9 cellular contexts compared by ENCODE assay signal in the genomic region with DNA sequence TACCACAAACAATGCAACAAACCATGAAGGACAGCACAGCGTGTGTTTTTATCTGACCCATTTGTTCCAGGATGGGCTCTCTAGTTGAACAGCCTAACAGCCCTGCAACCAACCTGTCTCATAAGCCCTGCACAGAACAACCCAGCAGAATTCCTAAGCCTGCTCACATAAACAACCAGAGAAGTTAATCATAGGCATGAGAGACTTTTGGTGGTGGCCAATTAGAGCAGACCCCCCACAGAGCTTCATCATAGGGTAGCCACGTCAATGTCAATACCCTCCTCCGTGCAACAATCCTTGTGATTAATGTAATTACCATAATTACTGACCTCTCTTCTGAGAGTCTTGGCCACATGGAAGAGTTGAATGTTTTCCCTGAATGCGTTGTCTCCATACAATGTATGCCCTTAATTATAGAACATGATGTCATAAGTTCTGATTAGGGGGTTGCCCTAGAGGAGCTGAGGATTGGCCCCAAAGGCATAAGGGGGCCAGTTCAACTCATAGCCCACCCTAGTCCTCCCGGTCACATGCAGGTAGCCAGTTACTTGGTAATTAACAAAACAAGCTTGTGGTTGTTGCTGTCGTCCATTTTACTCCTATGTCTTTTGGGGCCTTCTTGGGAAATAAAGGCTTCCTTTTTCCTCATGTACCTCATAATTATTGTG.
DNase-seq lines count a peak whose midpoint lies in the region; ATAC-seq, FAIRE-seq and TF ChIP-seq lines count a peak whose summit lies in the region.
"Had no signal": no experiment of that assay in that cellular context is flagged by ENCODE, and none has a peak within 500 bp of the region (broad histone marks: within the 10 kb centered on the region; RNA-seq: fewer than 3 reads in every experiment).

No MANE protein-coding gene starts in this region.

- in situ Hi-C loops in gastrocnemius medialis (cut with MboI; ENCODE audit: low sequenced_read_pairs in 4 of 4), result loop anchor here (5.0 to 25.0 kb wide), 6 partner anchors 156 to 311 kb away; a partner anchor contains a TSS

- CTCF ChIA-PET in PC-9 (lab: Charles Lee), result interaction anchor here (0.6 kb wide), 1 partner anchor 62 kb away, joined by 4 read pairs; no protein-coding TSS in a partner anchor

- no peaks in the 10 kb centered on the region for H3K27me3 ChIP-seq in OCI-LY3 (ENCODE audit: low read depth, low read length)
- no peaks in the 10 kb centered on the region for H3K27me3 ChIP-seq in heart right ventricle
- H3K27me3 ChIP-seq in gastrocnemius medialis, result no peaks in the 10 kb centered on the region
- no peaks in the 10 kb centered on the region for H3K27me3 ChIP-seq in PC-9 (ENCODE audit: insufficient read depth, low read depth)

- H3K4me2 ChIP-seq in OCI-LY3 (ENCODE audit: low read length), result peak overlapping the region; percentile 23
- H3K4me2 ChIP-seq in PC-9, result no peak overlapping the region

- ATAC-seq in GM21515 (IDR thresholded peaks at IDR 0.05; ENCODE audit: unreplicated experiment), result peak; percentile 9
- peak in 6 of 8 donors; percentile 12 to 29 (median 22) for ATAC-seq in heart right ventricle
- no peak for ATAC-seq in gastrocnemius medialis

- DNase-seq in heart right ventricle (no peak), gastrocnemius medialis (no peak), NCI-H226 (no peak), HTR-8/SVneo (ENCODE audit: insufficient read length, low spot score) (no peak), PC-9 (no peak), lower leg skin (ENCODE audit: low spot score in 2 of 2) (no peak)

- peaks cover 12% of the 10 kb centered on the region for H3K4me1 ChIP-seq in OCI-LY3 (ENCODE audit: low read length)
- H3K4me1 ChIP-seq in heart right ventricle, result peaks cover 19 to 69% (median 53%) of the 10 kb centered on the region in 9 donors
- H3K4me1 ChIP-seq in gastrocnemius medialis, result peaks cover 59 to 69% of the 10 kb centered on the region in 2 donors
- H3K4me1 ChIP-seq in PC-9 (replicated peaks; ENCODE audit: insufficient read depth), result no peaks in the 10 kb centered on the region
- H3K4me1 ChIP-seq: Caco-2 had no signal

- H3K4me3 ChIP-seq in OCI-LY3 (ENCODE audit: low read length) (no peak overlapping the region), heart right ventricle (no peak overlapping the region), gastrocnemius medialis (peak overlapping the region in 3 of 4 donors; percentile 1 to 37 (median 15)), PC-9 (no peak overlapping the region), lower leg skin (ENCODE audit: low read depth, poor library complexity, severe bottlenecking) (no peak overlapping the region)

- 40 to 45% methylated on average over 6 of the region's 6 CpGs for WGBS in heart right ventricle, 2 donors
- 60 to 64% methylated on average over 6 of the region's 6 CpGs for WGBS in lower leg skin, 2 donors

- BruUV-seq in PC-9 (replicated peaks; lab: Mats Ljungman, UMichigan), result no TSS peak

- POLR2A ChIA-PET in PC-9 (lab: Charles Lee; ENCODE audit: unreplicated experiment), result no interaction called here

- no peak for FAIRE-seq in HTR-8/SVneo (lab: Jason Lieb, UNC)

- TF ChIP-seq POLR2A in gastrocnemius medialis (IDR thresholded peaks at IDR 0.05) (peak in 1 of 2 donors; percentile 28), lower leg skin (IDR thresholded peaks at IDR 0.05) (no peak)

- no peak for TF ChIP-seq CTCF in OCI-LY3 (IDR thresholded peaks at IDR 0.05; ENCODE audit: low read depth, low read length)
- TF ChIP-seq CTCF in heart right ventricle (IDR thresholded peaks at IDR 0.05), result no peak
- TF ChIP-seq CTCF in gastrocnemius medialis (IDR thresholded peaks at IDR 0.05 in 4 of 5, conservative IDR thresholded peaks at IDR 0.05 in 1 of 5), result no peak
- TF ChIP-seq CTCF in PC-9 (conservative IDR thresholded peaks at IDR 0.05), result no peak
- no peak for TF ChIP-seq CTCF in lower leg skin (IDR thresholded peaks at IDR 0.05)

- H3K79me2 ChIP-seq in OCI-LY3 (ENCODE audit: low read length), result no peaks in the 10 kb centered on the region
- H3K79me2 ChIP-seq in PC-9 (ENCODE audit: low read depth), result no peaks in the 10 kb centered on the region

- H3F3A ChIP-seq in PC-9 (ENCODE audit: insufficient read depth, low read depth), result no peaks in the 10 kb centered on the region

- intact Hi-C loops in heart right ventricle (cut with DNase I) (loop anchor here in 9 of 10 donors (5.0 to 10.0 kb wide), 16 partner anchors 46 to 306 kb away; a partner anchor contains a TSS), gastrocnemius medialis (cut with DNase I; ENCODE audit: low total_unique reads) (loop anchor here (2.0 to 10.0 kb wide), 4 partner anchors 59 to 473 kb away; a partner anchor contains a TSS), PC-9 (cut with micrococcal nuclease; ENCODE audit: unreplicated experiment) (loop anchor here (5.0 kb wide), 2 partner anchors 306 to 1071 kb away; no protein-coding TSS in a partner anchor), lower leg skin (cut with DNase I; ENCODE audit: low total_unique reads) (loop anchor here (5.0 kb wide), 1 partner anchor 311 kb away; no protein-coding TSS in a partner anchor)

- H3K9ac ChIP-seq in OCI-LY3 (ENCODE audit: low read length), result no peak overlapping the region

- H3K9me3 ChIP-seq in OCI-LY3 (ENCODE audit: insufficient read depth, low read length), result no peaks in the 10 kb centered on the region
- no peaks in the 10 kb centered on the region for H3K9me3 ChIP-seq in heart right ventricle
- H3K9me3 ChIP-seq in gastrocnemius medialis, result no peaks in the 10 kb centered on the region
- H3K9me3 ChIP-seq in PC-9 (ENCODE audit: insufficient read depth, low read depth), result no peaks in the 10 kb centered on the region
- H3K9me3 ChIP-seq: Caco-2 had no signal

- H2AFZ ChIP-seq in OCI-LY3 (ENCODE audit: low read depth, low read length) (no peak overlapping the region), PC-9 (no peak overlapping the region)

- H3K9me2 ChIP-seq in PC-9 (ENCODE audit: insufficient read depth), result no peaks in the 10 kb centered on the region

- H3K36me3 ChIP-seq in OCI-LY3 (replicated peaks; ENCODE audit: low read depth, low read length), result no peaks in the 10 kb centered on the region
- no peaks in the 10 kb centered on the region for H3K36me3 ChIP-seq in heart right ventricle
- H3K36me3 ChIP-seq in gastrocnemius medialis, result no peaks in the 10 kb centered on the region
- H3K36me3 ChIP-seq in PC-9 (ENCODE audit: low read depth), result no peaks in the 10 kb centered on the region

- no peak overlapping the region for H3K27ac ChIP-seq in OCI-LY3 (ENCODE audit: low read length)
- H3K27ac ChIP-seq in heart right ventricle, result peak overlapping the region in 7 of 10 donors; percentile 36 to 76 (median 60)
- H3K27ac ChIP-seq in gastrocnemius medialis, result peak overlapping the region; percentile 87 to 99 (median 91)
- H3K27ac ChIP-seq in PC-9, result no peak overlapping the region

- no peaks in the 10 kb centered on the region for H4K20me1 ChIP-seq in OCI-LY3 (ENCODE audit: insufficient read depth, low read length)
- H4K20me1 ChIP-seq in PC-9 (ENCODE audit: insufficient read depth), result no peaks in the 10 kb centered on the region

Comparison
In these comparisons a context has a peak if more than half of its experiments do, and no peak if none do; other contexts are left out.
1. ATAC-seq: peak in GM21515 (single experiment) and heart right ventricle (6 of 8); none in gastrocnemius medialis (0 of 2).
2. H3K27ac ChIP-seq: peak in heart right ventricle (7 of 10) and gastrocnemius medialis (4 of 4); none in OCI-LY3 (single experiment) and PC-9 (single experiment).
3. H3K4me3 ChIP-seq: peak in gastrocnemius medialis (3 of 4); none in OCI-LY3 (single experiment), heart right ventricle (0 of 10), PC-9 (single experiment) and lower leg skin (single experiment).